In the genomic region with DNA sequence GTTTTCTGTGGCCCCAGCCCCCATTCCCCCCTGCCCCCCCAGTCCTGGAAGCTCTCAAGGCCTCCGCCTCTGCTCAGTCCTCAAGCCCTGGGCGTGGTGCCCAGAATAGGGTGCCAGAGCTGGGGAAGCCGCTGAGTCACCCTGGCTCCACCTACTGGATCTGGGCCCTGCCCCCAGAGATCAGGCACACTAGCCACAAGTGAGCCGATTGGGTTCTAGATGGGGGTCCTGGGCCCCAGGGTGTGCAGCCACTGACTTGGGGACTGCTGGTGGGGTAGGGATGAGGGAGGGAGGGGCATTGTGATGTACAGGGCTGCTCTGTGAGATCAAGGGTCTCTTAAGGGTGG, we compare ENCODE assay signal across 6 cellular contexts. TPM values are rescaled to one million over a fixed set of nuclear protein-coding genes. Genes with fewer than 3 reads are reported as not detected.
DNase-seq lines count a peak whose midpoint lies in the region; ATAC-seq and TF ChIP-seq lines count a peak whose summit lies in the region.

No MANE protein-coding gene starts in this region.

- WGBS in psoas muscle, 3 donors: 1 to 10% (median 4%) methylated on average over 4 of the region's 4 CpGs

- ATAC-seq in psoas muscle (peak; percentile 85 to 87 (median 86)), GM21447 (IDR thresholded peaks at IDR 0.05; ENCODE audit: unreplicated experiment) (no peak), GM18870 (IDR thresholded peaks at IDR 0.05; ENCODE audit: unreplicated experiment) (no peak)

- intact Hi-C loops in psoas muscle (cut with DNase I): no loop called here

- peak; percentile 97 for DNase-seq in GM03348 (ENCODE audit: low spot score)
- DNase-seq in RPMI8226: peak; percentile 97
- peak; percentile 98 to 99 for DNase-seq in psoas muscle

- no peak for TF ChIP-seq CTCF in psoas muscle (IDR thresholded peaks at IDR 0.05)

- H3K27ac ChIP-seq in psoas muscle: peak overlapping the region; percentile 90

- H3K4me3 ChIP-seq in endocrine pancreas (ENCODE audit: control insufficient read depth, insufficient read depth, low read length) (no peak overlapping the region), psoas muscle (peak overlapping the region; percentile 71)

- H3K36me3 ChIP-seq in endocrine pancreas (ENCODE audit: control insufficient read depth, insufficient read depth, low read length) (peaks cover 36% of the 10 kb centered on the region), psoas muscle (ENCODE audit: insufficient read depth in 1 of 2, low read depth in 1 of 2) (peaks cover 26 to 78% of the 10 kb centered on the region in 2 donors)

- peaks cover 6% of the 10 kb centered on the region for H3K4me1 ChIP-seq in endocrine pancreas (ENCODE audit: control insufficient read depth, insufficient read depth, low read length)
- H3K4me1 ChIP-seq in psoas muscle: peaks cover 80% of the 10 kb centered on the region

- H3K9me3 ChIP-seq in endocrine pancreas (ENCODE audit: control insufficient read depth, low read length) (no peaks in the 10 kb centered on the region), psoas muscle (no peaks in the 10 kb centered on the region)

- no peaks in the 10 kb centered on the region for H3K27me3 ChIP-seq in endocrine pancreas (ENCODE audit: control insufficient read depth, insufficient read depth, low read length)
- no peaks in the 10 kb centered on the region for H3K27me3 ChIP-seq in psoas muscle (ENCODE audit: insufficient read depth in 3 of 3, low read length in 2 of 3)

- H3K9ac ChIP-seq in endocrine pancreas (ENCODE audit: control insufficient read depth, insufficient read depth, low read length): peak overlapping the region; percentile 63

RNA-seq across cellular contexts. Expression of a gene that starts 5.7 kb away (rescaled TPM):
- 100 to 1,000 TPM; 448 to 726 (median 633) TPM for total RNA-seq in psoas muscle
- polyA plus RNA-seq in psoas muscle: 100 to 1,000 TPM; 395 to 787 (median 628) TPM

RNA-seq across cellular contexts. Expression of a gene that starts 17.3 kb away (rescaled TPM):
- total RNA-seq in psoas muscle: 10 to 100 TPM; 12.6 to 20.3 (median 13.9) TPM
- polyA plus RNA-seq in psoas muscle: 10 to 100 TPM; 12.9 to 26.8 (median 20.2) TPM

RNA-seq across cellular contexts. Expression of a gene that starts 21.0 kb away (rescaled TPM):
- 100 to 1,000 TPM; 338 to 440 (median 424) TPM for total RNA-seq in psoas muscle
- 100 to 1,000 TPM; 344 to 898 (median 873) TPM for polyA plus RNA-seq in psoas muscle

RNA-seq across cellular contexts. Expression of a gene that starts 41.3 kb away (rescaled TPM):
- total RNA-seq in psoas muscle: 1 to 10 TPM in 3 of 4 donors, under 1 TPM in 1; 0.64 to 2.3 (median 1.4) TPM
- polyA plus RNA-seq in psoas muscle: 1 to 10 TPM; 1.2 to 2.8 (median 2.0) TPM

RNA-seq across cellular contexts. Expression of a gene that starts 41.4 kb away (rescaled TPM):
- total RNA-seq in psoas muscle: 10 to 100 TPM; 21.2 to 33.2 (median 28.6) TPM
- polyA plus RNA-seq in psoas muscle: 100 to 1,000 TPM in 1 of 3 donors, 10 to 100 TPM in 2; 41.6 to 117 (median 62.8) TPM

Comparison
In these comparisons a context has a peak if more than half of its experiments do, and no peak if none do; other contexts are left out.
1. ATAC-seq: peak in psoas muscle (4 of 4); none in GM21447 (single experiment) and GM18870 (single experiment).
2. Peak in every context shown above with its lines, with median percentiles within 50 percentile points of each other: DNase-seq.